10 cellular contexts compared by ENCODE assay signal in the genomic region with DNA sequence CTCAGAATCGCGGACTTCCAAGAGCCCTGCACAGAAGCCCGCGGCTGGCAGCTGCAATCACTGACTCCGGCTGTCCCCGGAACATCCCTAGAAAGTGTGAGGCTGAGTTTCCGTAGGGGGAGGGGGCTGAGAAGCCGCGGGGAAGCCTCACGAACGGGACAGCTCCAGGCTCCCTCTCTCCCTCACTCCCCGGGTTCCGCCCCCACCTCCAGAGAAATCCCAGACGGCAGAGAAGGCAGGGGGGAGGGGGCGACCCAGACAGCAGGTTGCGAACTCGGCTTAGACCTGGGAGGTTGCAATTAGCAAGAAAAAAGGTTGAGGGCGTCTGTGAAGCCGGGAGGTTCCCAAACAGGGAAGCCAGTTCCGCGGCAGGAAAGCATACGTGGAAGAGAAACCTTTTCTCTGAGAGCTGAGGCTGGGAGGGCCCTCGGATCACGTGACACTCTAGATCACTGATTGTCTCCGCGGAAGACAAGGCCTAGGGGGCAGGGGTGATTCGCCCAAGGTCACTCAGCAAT.
DNase-seq lines count a peak whose midpoint lies in the region; ATAC-seq and TF ChIP-seq lines count a peak whose summit lies in the region.
"Had no signal": no experiment of that assay in that cellular context is flagged by ENCODE, and none has a peak within 500 bp of the region (broad histone marks: within the 10 kb centered on the region; RNA-seq: fewer than 3 reads in every experiment).

No MANE protein-coding gene starts in this region.

- 0 to 2% methylated on average over 14 to 17 of the region's 27 CpGs for WGBS in mesodermal cell (ENCODE audit: insufficient coverage in 2 of 2), 2 experiments

- DNase-seq in DMS153 (lab: John Stamatoyannopoulos, UW) = peak; percentile 28
- DNase-seq in NCI-H187 treated with DMSO at 0.1 percent for 48 hours (lab: John Stamatoyannopoulos, UW) = peak; percentile 54
- peak; percentile 99 for DNase-seq in WERI-Rb-1
- DNase-seq in mesenteric fat pad (ENCODE audit: low spot score) = no peak
- DNase-seq in MCF 10A (ENCODE audit: unreplicated experiment) = no peak

- TF ChIP-seq CTCF in WERI-Rb-1 (IDR thresholded peaks at IDR 0.05; ENCODE audit: low read depth, low read length) (no peak), MCF 10A (IDR thresholded peaks at IDR 0.05; ENCODE audit: unreplicated experiment) (no peak)

- intact Hi-C loops in MCF 10A (cut with micrococcal nuclease) = loop anchor here (1.0 to 2.0 kb wide), 3 partner anchors 17 to 74 kb away; partner anchors contain the start of gene CPLX2

- H3K4me3 Mint-ChIP-seq in MCF 10A (ENCODE audit: unreplicated experiment) = no peak overlapping the region
- H3K4me3 Mint-ChIP-seq: central memory CD8-positive, alpha-beta T cell had no signal

- H3K9me3 ChIP-seq in WERI-Rb-1 (ENCODE audit: severe bottlenecking) (no peaks in the 10 kb centered on the region), mesodermal cell (ENCODE audit: control insufficient read depth, low read length) (no peaks in the 10 kb centered on the region)

- POLR2A ChIA-PET in MCF 10A (lab: Yijun Ruan, JAX) = interaction anchor here (0.6 to 1.8 kb wide), 6 partner anchors 8 to 1630 kb away, joined by 3 to 17 read pairs (median 4); no protein-coding TSS in a partner anchor

- no peak for ATAC-seq in GM18907 (IDR thresholded peaks at IDR 0.05; ENCODE audit: unreplicated experiment)
- no peak for ATAC-seq in GM18511 (IDR thresholded peaks at IDR 0.05; ENCODE audit: unreplicated experiment)

- H3K9me3 Mint-ChIP-seq in MCF 10A (ENCODE audit: unreplicated experiment) = no peaks in the 10 kb centered on the region

- H3K4me3 ChIP-seq in WERI-Rb-1 (ENCODE audit: low read depth, low read length) = peak overlapping the region; percentile 74
- H3K4me3 ChIP-seq in mesodermal cell (ENCODE audit: extremely low read depth, insufficient read depth, low read length, poor library complexity, severe bottlenecking) = peak overlapping the region; percentile 35
- H3K4me3 ChIP-seq: lung had no signal

- peaks cover 6% of the 10 kb centered on the region for H3K4me1 Mint-ChIP-seq in MCF 10A (ENCODE audit: insufficient read depth, unreplicated experiment)
- H3K4me1 Mint-ChIP-seq: central memory CD8-positive, alpha-beta T cell had no signal

- H3K27ac ChIP-seq in WERI-Rb-1 = peak overlapping the region; percentile 99
- H3K27ac ChIP-seq in mesodermal cell (ENCODE audit: low read depth, low read length, severe bottlenecking) = peak overlapping the region; percentile 26

- peaks cover 7% of the 10 kb centered on the region for H3K4me1 ChIP-seq in mesodermal cell (ENCODE audit: control insufficient read depth, insufficient read depth, low read length, poor library complexity, severe bottlenecking)

- no peaks in the 10 kb centered on the region for H3K27me3 ChIP-seq in WERI-Rb-1 (ENCODE audit: insufficient read depth, low read depth, severe bottlenecking)

- peaks cover 52% of the 10 kb centered on the region for H3K27me3 Mint-ChIP-seq in MCF 10A (ENCODE audit: insufficient read depth, unreplicated experiment)

- no peaks in the 10 kb centered on the region for H3K36me3 Mint-ChIP-seq in MCF 10A (ENCODE audit: insufficient read depth, unreplicated experiment)

- H3K27ac Mint-ChIP-seq in MCF 10A (ENCODE audit: low read depth, unreplicated experiment) = no peak overlapping the region

- BruUV-seq in MCF 10A (replicated peaks; lab: Mats Ljungman, UMichigan) = no TSS peak

- peaks cover 9% of the 10 kb centered on the region for H3K36me3 ChIP-seq in WERI-Rb-1
- H3K36me3 ChIP-seq in mesodermal cell (ENCODE audit: control insufficient read depth, insufficient read depth, low read length) = no peaks in the 10 kb centered on the region

- CTCF ChIA-PET in MCF 10A (lab: Yijun Ruan, JAX) = interaction anchor here (0.7 to 2.7 kb wide), 9 partner anchors 9 to 957 kb away, joined by 3 to 16 read pairs (median 4); no protein-coding TSS in a partner anchor

Comparison
In these comparisons a context has a peak if more than half of its experiments do, and no peak if none do; other contexts are left out.
1. DNase-seq: peak in DMS153 (single experiment), NCI-H187 treated with DMSO at 0.1 percent for 48 hours (single experiment) and WERI-Rb-1 (single experiment); none in mesenteric fat pad (single experiment) and MCF 10A (single experiment).